Comparison of ENCODE assay signal across 8 cellular contexts in genomic region chr15:65303687-65304392, GRCh38. TPM values are rescaled to one million over a fixed set of nuclear protein-coding genes. Genes with fewer than 3 reads are reported as not detected.
DNase-seq lines count a peak whose midpoint lies in the region; TF ChIP-seq lines count a peak whose summit lies in the region.

No MANE protein-coding gene starts in this region.

- H3K4me1 ChIP-seq in HEK293 (ENCODE audit: control insufficient read depth, insufficient read depth, low read length) (peaks cover 8% of the 10 kb centered on the region; the same call in 1 of the 2 replicates), mucosa of rectum (ENCODE audit: control insufficient read depth in 2 of 2, insufficient read depth in 2 of 2, low read length in 2 of 2) (peaks cover 9 to 10% of the 10 kb centered on the region in 2 donors), subcutaneous abdominal adipose tissue (ENCODE audit: control insufficient read depth in 5 of 5, insufficient read depth in 5 of 5, low read length in 5 of 5) (peaks cover 0 to 15% (median 15%) of the 10 kb centered on the region in 5 donors)

- H3K27me3 ChIP-seq in mucosa of rectum (ENCODE audit: control insufficient read depth in 2 of 2, insufficient read depth in 2 of 2, low read length in 2 of 2) (no peaks in the 10 kb centered on the region), subcutaneous abdominal adipose tissue (ENCODE audit: control insufficient read depth in 5 of 5, insufficient read depth in 4 of 5, low read length in 5 of 5) (no peaks in the 10 kb centered on the region)

- peak overlapping the region; percentile 57 to 77 for H3K9ac ChIP-seq in mucosa of rectum (ENCODE audit: low read depth in 1 of 2, low read length in 2 of 2)
- peak overlapping the region; percentile 63 to 90 (median 81) for H3K9ac ChIP-seq in subcutaneous abdominal adipose tissue (ENCODE audit: low read length in 5 of 5)

- CTCF ChIA-PET in HEK293 (lab: Yijun Ruan, JAX) = interaction anchor here (0.7 to 1.4 kb wide), 3 partner anchors 14 to 122 kb away, joined by 3 to 6 read pairs (median 5); no protein-coding TSS in a partner anchor
- CTCF ChIA-PET in activated CD4-positive, alpha-beta memory T cell treated with anti-CD3 and anti-CD28 coated beads, Interleukin-2, amount 10 ng/mL, durations not matched to agents 7 days and 5 days (lab: Charles Lee) = interaction anchor here (1.0 to 2.3 kb wide), 3 partner anchors 17 to 81 kb away, joined by 3 to 9 read pairs (median 6); partner anchors contain the start of gene PARP16

- H3K36me3 ChIP-seq in HEK293 (ENCODE audit: control insufficient read depth in 2 of 2, insufficient read depth in 1 of 2, low read length in 2 of 2) (no peaks in the 10 kb centered on the region), mucosa of rectum (ENCODE audit: control insufficient read depth in 2 of 2, insufficient read depth in 2 of 2, low read length in 2 of 2) (no peaks in the 10 kb centered on the region), subcutaneous abdominal adipose tissue (ENCODE audit: control insufficient read depth in 5 of 5, insufficient read depth in 5 of 5, low read length in 5 of 5) (no peaks in the 10 kb centered on the region)

- H3K27me3 Mint-ChIP-seq in activated CD4-positive, alpha-beta memory T cell treated with anti-CD3 and anti-CD28 coated beads, Interleukin-2, amount 10 ng/mL, durations not matched to agents 7 days and 5 days = peaks cover 2% of the 10 kb centered on the region

- H3K4me3 Mint-ChIP-seq in activated CD4-positive, alpha-beta memory T cell treated with anti-CD3 and anti-CD28 coated beads, Interleukin-2, amount 10 ng/mL, durations not matched to agents 7 days and 5 days = peak overlapping the region; percentile 94

- peaks cover 37% of the 10 kb centered on the region for H3K4me1 Mint-ChIP-seq in activated CD4-positive, alpha-beta memory T cell treated with anti-CD3 and anti-CD28 coated beads, Interleukin-2, amount 10 ng/mL, durations not matched to agents 7 days and 5 days

- peak overlapping the region; percentile 90 for H3K27ac Mint-ChIP-seq in activated CD4-positive, alpha-beta memory T cell treated with anti-CD3 and anti-CD28 coated beads, Interleukin-2, amount 10 ng/mL, durations not matched to agents 7 days and 5 days

- DNase-seq in DMS 273 (lab: John Stamatoyannopoulos, UW; ENCODE audit: unreplicated experiment) (peak; percentile 53), NCI-H2171 (lab: John Stamatoyannopoulos, UW) (peak; percentile 33), epithelial cell of esophagus (ENCODE audit: low read depth) (peak; percentile 79)
- peak; percentile 80 for DNase-seq in activated CD4-positive, alpha-beta memory T cell treated with anti-CD3 and anti-CD28 coated beads, Interleukin-2, amount 10 ng/mL, durations not matched to agents 7 days and 5 days
- DNase-seq in stimulated activated naive CD4-positive, alpha-beta T cell treated with Interleukin-2 at 50 U/mL for 16 hours (lab: John Stamatoyannopoulos, UW) = no peak

- H3K36me3 Mint-ChIP-seq in activated CD4-positive, alpha-beta memory T cell treated with anti-CD3 and anti-CD28 coated beads, Interleukin-2, amount 10 ng/mL, durations not matched to agents 7 days and 5 days (ENCODE audit: low read depth) = peaks cover 5% of the 10 kb centered on the region

- H3K9me3 Mint-ChIP-seq in activated CD4-positive, alpha-beta memory T cell treated with anti-CD3 and anti-CD28 coated beads, Interleukin-2, amount 10 ng/mL, durations not matched to agents 7 days and 5 days = no peaks in the 10 kb centered on the region

- POLR2A ChIA-PET in HEK293 (lab: Yijun Ruan, JAX) = interaction anchor here (0.5 to 2.9 kb wide), 22 partner anchors 7 to 546 kb away, joined by 3 to 73 read pairs (median 6); partner anchors contain the start of genes CLPX, DENND4A, HACD3 and IGDCC3
- POLR2A ChIA-PET in activated CD4-positive, alpha-beta memory T cell treated with anti-CD3 and anti-CD28 coated beads, Interleukin-2, amount 10 ng/mL, durations not matched to agents 7 days and 5 days (lab: Charles Lee) = interaction anchor here (0.7 to 5.1 kb wide), 53 partner anchors 8 to 1801 kb away, joined by 3 to 166 read pairs (median 4); partner anchors contain the start of genes CLPX, DENND4A, DPP8 and HACD3

- H3K4me3 ChIP-seq in HEK293 (ENCODE audit: low read depth, low read length) (peak overlapping the region; percentile 41), epithelial cell of esophagus (ENCODE audit: low read length) (peak overlapping the region; percentile 70), mucosa of rectum (ENCODE audit: low read length in 2 of 2) (peak overlapping the region; percentile 73 to 90), subcutaneous abdominal adipose tissue (ENCODE audit: low read depth in 1 of 5, low read length in 5 of 5) (peak overlapping the region; percentile 71 to 88 (median 74))

- H3K27ac ChIP-seq in HEK293 (ENCODE audit: extremely low read depth, low read depth, low read length) (peak overlapping the region; percentile 83), mucosa of rectum (ENCODE audit: low read depth in 2 of 2, low read length in 2 of 2) (peak overlapping the region; percentile 79 to 81), subcutaneous abdominal adipose tissue (ENCODE audit: low read depth, low read length) (peak overlapping the region; percentile 83)

- no peaks in the 10 kb centered on the region for H3K9me3 ChIP-seq in HEK293 (ENCODE audit: control insufficient read depth, insufficient read depth, low read depth, low read length)
- no peaks in the 10 kb centered on the region for H3K9me3 ChIP-seq in mucosa of rectum (ENCODE audit: control insufficient read depth in 2 of 2, low read length in 2 of 2)
- no peaks in the 10 kb centered on the region for H3K9me3 ChIP-seq in subcutaneous abdominal adipose tissue (ENCODE audit: control insufficient read depth in 5 of 5, low read length in 5 of 5)

- no peak; the same call in 1 of the 2 replicates for TF ChIP-seq CTCF in HEK293 (tag by site-specific recombination; IDR thresholded peaks at IDR 0.05)
- no peak for TF ChIP-seq CTCF in epithelial cell of esophagus (IDR thresholded peaks at IDR 0.05; ENCODE audit: insufficient read depth, low read depth, low read length, missing control alignments)

TF ChIP-seq in HEK293, 187 proteins besides CTCF, POLR2A, EP300 and RAD21 (continues in another document):
- no peak for TF ChIP-seq ZNF2 (tag by site-specific recombination; IDR thresholded peaks at IDR 0.05)
- no peak for TF ChIP-seq ZNF596 (tag by site-specific recombination; IDR thresholded peaks at IDR 0.05)
- TF ChIP-seq BCL11A (tag by site-specific recombination; IDR thresholded peaks at IDR 0.05; ENCODE audit: low read depth) = no peak
- TF ChIP-seq ZNF830 (tag by site-specific recombination; IDR thresholded peaks at IDR 0.05; ENCODE audit: low read depth) = no peak
- no peak for TF ChIP-seq ZNF112 (tag by site-specific recombination; IDR thresholded peaks at IDR 0.05)
- TF ChIP-seq ZBTB1 (tag by site-specific recombination; IDR thresholded peaks at IDR 0.05) = no peak
- peak; percentile 98 for TF ChIP-seq ZNF600 (tag by site-specific recombination; IDR thresholded peaks at IDR 0.05)
- no peak for TF ChIP-seq ZNF175 (tag by site-specific recombination; IDR thresholded peaks at IDR 0.05)
- TF ChIP-seq KLF10 (tag by site-specific recombination; IDR thresholded peaks at IDR 0.05) = no peak
- TF ChIP-seq ZNF555 (tag by site-specific recombination; conservative IDR thresholded peaks at IDR 0.05) = no peak
- no peak for TF ChIP-seq ZNF37A (tag by site-specific recombination; IDR thresholded peaks at IDR 0.05)
- TF ChIP-seq ZBTB11 (tag by site-specific recombination; conservative IDR thresholded peaks at IDR 0.05; ENCODE audit: low read depth) = peak; percentile 91
- no peak for TF ChIP-seq OSR2 (tag by site-specific recombination; IDR thresholded peaks at IDR 0.05)
- no peak for TF ChIP-seq ZNF24 (tag by site-specific recombination; IDR thresholded peaks at IDR 0.05)
- 0 out of 2 replicates have a peak, but pooled peaks have one; percentile 31 for TF ChIP-seq ZNF324 (tag by site-specific recombination; IDR thresholded peaks at IDR 0.05)
- peak; percentile 85 for TF ChIP-seq ZBTB17 (tag by site-specific recombination; IDR thresholded peaks at IDR 0.05)
- no peak for TF ChIP-seq ZNF404 (tag by site-specific recombination; IDR thresholded peaks at IDR 0.05)
- no peak for TF ChIP-seq ZNF19 (tag by site-specific recombination; IDR thresholded peaks at IDR 0.05; ENCODE audit: low read depth)
- TF ChIP-seq ZNF785 (tag by site-specific recombination; IDR thresholded peaks at IDR 0.05) = no peak

RNA-seq across cellular contexts. Expression of gene RNU5B-1, which starts 0.6 kb away (rescaled TPM):
- total RNA-seq in activated CD4-positive, alpha-beta memory T cell treated with anti-CD3 and anti-CD28 coated beads, Interleukin-2, amount 10 ng/mL, durations not matched to agents 7 days and 5 days = 10 to 100 TPM in 1 of 2 experiments, not detected in 1; 12.9 TPM

RNA-seq across cellular contexts. Expression of gene RNU5A-1, which starts 8.0 kb away (rescaled TPM):
- not detected for total RNA-seq in activated CD4-positive, alpha-beta memory T cell treated with anti-CD3 and anti-CD28 coated beads, Interleukin-2, amount 10 ng/mL, durations not matched to agents 7 days and 5 days

RNA-seq across cellular contexts. Expression of gene PARP16, which starts 17.2 kb away (rescaled TPM):
- total RNA-seq in activated CD4-positive, alpha-beta memory T cell treated with anti-CD3 and anti-CD28 coated beads, Interleukin-2, amount 10 ng/mL, durations not matched to agents 7 days and 5 days = 10 to 100 TPM; 14.9 to 15.7 TPM
